ENCODE assay signal across 23 cellular contexts in genomic region chr15:59702351-59702750, GRCh38. TPM values are rescaled to one million over a fixed set of nuclear protein-coding genes. Genes with fewer than 3 reads are reported as not detected.
DNase-seq lines count a peak whose midpoint lies in the region; ATAC-seq, FAIRE-seq and TF ChIP-seq lines count a peak whose summit lies in the region.
"Had no signal": no experiment of that assay in that cellular context is flagged by ENCODE, and none has a peak within 500 bp of the region (broad histone marks: within the 10 kb centered on the region; RNA-seq: fewer than 3 reads in every experiment).

No MANE protein-coding gene starts in this region.

- no peak for TF ChIP-seq POLR2A in A549 (IDR thresholded peaks at IDR 0.05; ENCODE audit: low read length)
- TF ChIP-seq POLR2A in esophagus muscularis mucosa (IDR thresholded peaks at IDR 0.05; ENCODE audit: low read depth) = no peak

- H3K4me1 Mint-ChIP-seq in endodermal cell = peaks cover 50% of the 10 kb centered on the region
- H3K4me1 Mint-ChIP-seq in activated CD8-positive, alpha-beta T cell treated with anti-CD3 and anti-CD28 coated beads, Interleukin-2, amount 10 ng/mL, durations not matched to agents 7 days and 5 days (ENCODE audit: low read depth) = no peaks in the 10 kb centered on the region
- H3K4me1 Mint-ChIP-seq: B cell, IgD-negative memory B cell had no signal

- H3K4me2 ChIP-seq in A549 = peak overlapping the region; percentile 7; the same call in 2 of the 3 replicates
- H3K4me2 ChIP-seq: BLaER1 treated with 17β-estradiol and CSF1 and Interleukin-3, amounts not matched to agents 10 nM and 100 nM had no signal

- H3K27me3 Mint-ChIP-seq in endodermal cell (ENCODE audit: insufficient read depth) = no peaks in the 10 kb centered on the region
- peaks cover 26% of the 10 kb centered on the region for H3K27me3 Mint-ChIP-seq in activated CD8-positive, alpha-beta T cell treated with anti-CD3 and anti-CD28 coated beads, Interleukin-2, amount 10 ng/mL, durations not matched to agents 7 days and 5 days (ENCODE audit: low read depth)

- intact Hi-C loops in esophagus muscularis mucosa (cut with DNase I) = no loop called here

- H3K4me3 Mint-ChIP-seq in endodermal cell = no peak overlapping the region
- no peak overlapping the region for H3K4me3 Mint-ChIP-seq in activated CD8-positive, alpha-beta T cell treated with anti-CD3 and anti-CD28 coated beads, Interleukin-2, amount 10 ng/mL, durations not matched to agents 7 days and 5 days
- H3K4me3 Mint-ChIP-seq: B cell; CD8-positive, alpha-beta T cell; IgD-negative memory B cell had no signal

- POLR2A ChIA-PET in A549 (lab: Yijun Ruan, JAX) = no interaction called here
- POLR2A ChIA-PET in HEK293 (lab: Yijun Ruan, JAX) = no interaction called here
- POLR2A ChIA-PET in activated CD8-positive, alpha-beta T cell treated with anti-CD3 and anti-CD28 coated beads, Interleukin-2, amount 10 ng/mL, durations not matched to agents 7 days and 5 days (lab: Charles Lee) = no interaction called here

- no peak for DNase-seq in A549 (ENCODE audit: low read depth in 1 of 2, low spot score in 1 of 2)
- no peak for DNase-seq in endodermal cell
- DNase-seq in DMS153 treated with DMSO at 0.1 percent for 48 hours (lab: John Stamatoyannopoulos, UW; ENCODE audit: unreplicated experiment) = no peak
- no peak for DNase-seq in activated CD8-positive, alpha-beta T cell treated with anti-CD3 and anti-CD28 coated beads, Interleukin-2, amount 10 ng/mL, durations not matched to agents 7 days and 5 days
- DNase-seq in esophagus muscularis mucosa (ENCODE audit: extremely low spot score) = no peak
- DNase-seq: 8988T; Calu3; CD8-positive, alpha-beta T cell; DMS53; DND-41; EL; GM23248; KG1 had no signal

- FAIRE-seq in A549 (lab: Jason Lieb, UNC) (peak; percentile 98), TTC549 (lab: Jason Lieb, UNC) (peak; percentile 71)
- FAIRE-seq: G401.6, GM12891, GM19239, HTR-8/SVneo had no signal

- H3K9me3 ChIP-seq in A549 (0 out of 3 replicates have a peak, but pooled peaks cover under 1% of the 10 kb centered on the region), HEK293 (ENCODE audit: control insufficient read depth, insufficient read depth, low read depth, low read length) (no peaks in the 10 kb centered on the region), endodermal cell (ENCODE audit: control insufficient read depth, low read length) (peaks cover 3% of the 10 kb centered on the region), esophagus muscularis mucosa (peaks cover 0 to 1% (median 0%) of the 10 kb centered on the region in 4 donors)
- H3K9me3 ChIP-seq: HAP-1 had no signal

- H3K27ac Mint-ChIP-seq in endodermal cell = no peak overlapping the region
- H3K27ac Mint-ChIP-seq in activated CD8-positive, alpha-beta T cell treated with anti-CD3 and anti-CD28 coated beads, Interleukin-2, amount 10 ng/mL, durations not matched to agents 7 days and 5 days = no peak overlapping the region
- H3K27ac Mint-ChIP-seq: B cell; CD8-positive, alpha-beta T cell; IgD-negative memory B cell had no signal

- TF ChIP-seq RAD21 in A549 (conservative IDR thresholded peaks at IDR 0.05 in 1 of 2, IDR thresholded peaks at IDR 0.05 in 1 of 2) = no peak

- TF ChIP-seq CTCF in A549 (IDR thresholded peaks at IDR 0.05) (no peak), HEK293 (tag by site-specific recombination; IDR thresholded peaks at IDR 0.05) (no peak), endodermal cell (conservative IDR thresholded peaks at IDR 0.05) (no peak), esophagus muscularis mucosa (IDR thresholded peaks at IDR 0.05) (no peak)

- no peaks in the 10 kb centered on the region for H3K36me3 ChIP-seq in HEK293 (ENCODE audit: control insufficient read depth in 2 of 2, insufficient read depth in 1 of 2, low read length in 2 of 2)
- no peaks in the 10 kb centered on the region for H3K36me3 ChIP-seq in endodermal cell (ENCODE audit: control insufficient read depth, insufficient read depth, low read length)
- no peaks in the 10 kb centered on the region for H3K36me3 ChIP-seq in esophagus muscularis mucosa
- H3K36me3 ChIP-seq: BLaER1 treated with 17β-estradiol and CSF1 and Interleukin-3, amounts not matched to agents 10 nM and 100 nM; HAP-1 had no signal

- H3K27me3 ChIP-seq in endodermal cell (ENCODE audit: control insufficient read depth, insufficient read depth, low read length, poor library complexity, severe bottlenecking) = no peaks in the 10 kb centered on the region
- H3K27me3 ChIP-seq in esophagus muscularis mucosa = peaks cover 0 to 16% (median 0%) of the 10 kb centered on the region in 4 donors
- H3K27me3 ChIP-seq: BLaER1 treated with 17β-estradiol and CSF1 and Interleukin-3, amounts not matched to agents 10 nM and 100 nM had no signal

- H3K27ac ChIP-seq in A549 (no peak overlapping the region; a peak in 1 of 6 replicates), HEK293 (ENCODE audit: extremely low read depth, low read depth, low read length) (no peak overlapping the region), endodermal cell (ENCODE audit: low read depth, low read length) (no peak overlapping the region), esophagus muscularis mucosa (replicated peaks in 1 of 4) (no peak overlapping the region)
- H3K27ac ChIP-seq: BLaER1 treated with 17β-estradiol and CSF1 and Interleukin-3, amounts not matched to agents 10 nM and 100 nM; GM23248 had no signal

- no peaks in the 10 kb centered on the region for H3K36me3 Mint-ChIP-seq in endodermal cell (ENCODE audit: low read depth)
- H3K36me3 Mint-ChIP-seq in activated CD8-positive, alpha-beta T cell treated with anti-CD3 and anti-CD28 coated beads, Interleukin-2, amount 10 ng/mL, durations not matched to agents 7 days and 5 days (ENCODE audit: low read depth) = no peaks in the 10 kb centered on the region
- H3K36me3 Mint-ChIP-seq: CD8-positive, alpha-beta T cell; IgD-negative memory B cell had no signal

- ATAC-seq in A549 = no peak
- ATAC-seq in activated CD8-positive, alpha-beta T cell treated with anti-CD3 and anti-CD28 coated beads, Interleukin-2, amount 10 ng/mL, durations not matched to agents 7 days and 5 days = no peak
- ATAC-seq: CD8-positive, alpha-beta T cell had no signal

- CTCF ChIA-PET in A549 (lab: Yijun Ruan, JAX) = interaction anchor here (2.3 kb wide), 1 partner anchor 11 kb away, joined by 14 read pairs; no protein-coding TSS in a partner anchor
- CTCF ChIA-PET in HEK293 (lab: Yijun Ruan, JAX) = interaction anchor here (3.2 kb wide), 1 partner anchor 11 kb away, joined by 15 read pairs; no protein-coding TSS in a partner anchor
- CTCF ChIA-PET in activated CD8-positive, alpha-beta T cell treated with anti-CD3 and anti-CD28 coated beads, Interleukin-2, amount 10 ng/mL, durations not matched to agents 7 days and 5 days (lab: Charles Lee) = no interaction called here

- TF ChIP-seq EP300 in A549 (IDR thresholded peaks at IDR 0.05) (no peak), esophagus muscularis mucosa (IDR thresholded peaks at IDR 0.05) (no peak)

- H3K4me1 ChIP-seq in A549 = peaks cover 68% of the 10 kb centered on the region
- peaks cover 24% of the 10 kb centered on the region for H3K4me1 ChIP-seq in HEK293 (ENCODE audit: control insufficient read depth, insufficient read depth, low read length)
- H3K4me1 ChIP-seq in endodermal cell (ENCODE audit: control insufficient read depth, insufficient read depth, low read length) = peaks cover 10% of the 10 kb centered on the region
- no peaks in the 10 kb centered on the region for H3K4me1 ChIP-seq in esophagus muscularis mucosa
- H3K4me1 ChIP-seq: BLaER1 treated with 17β-estradiol and CSF1 and Interleukin-3, amounts not matched to agents 10 nM and 100 nM; HAP-1 had no signal

- H3K9me3 Mint-ChIP-seq in endodermal cell = peaks cover 4% of the 10 kb centered on the region
- no peaks in the 10 kb centered on the region for H3K9me3 Mint-ChIP-seq in activated CD8-positive, alpha-beta T cell treated with anti-CD3 and anti-CD28 coated beads, Interleukin-2, amount 10 ng/mL, durations not matched to agents 7 days and 5 days (ENCODE audit: insufficient read depth)
- H3K9me3 Mint-ChIP-seq: CD8-positive, alpha-beta T cell; IgD-negative memory B cell had no signal

- H3K4me3 ChIP-seq in A549 (no peak overlapping the region), HEK293 (ENCODE audit: low read depth, low read length) (no peak overlapping the region), endodermal cell (ENCODE audit: low read length) (peak overlapping the region; percentile 51), esophagus muscularis mucosa (no peak overlapping the region)
- H3K4me3 ChIP-seq: BLaER1 treated with 17β-estradiol and CSF1 and Interleukin-3, amounts not matched to agents 10 nM and 100 nM; GM23248; HAP-1 had no signal

- H3K9ac ChIP-seq in endodermal cell (ENCODE audit: extremely low read depth, low read length, poor library complexity, severe bottlenecking) = no peak overlapping the region
- H3K9ac ChIP-seq: BLaER1 treated with 17β-estradiol and CSF1 and Interleukin-3, amounts not matched to agents 10 nM and 100 nM; GM23248 had no signal

TF ChIP-seq in A549, 52 proteins besides CTCF, POLR2A, EP300 and RAD21 (continues in another document):
- TF ChIP-seq NFE2L2 (conservative IDR thresholded peaks at IDR 0.05; ENCODE audit: low read length) = 0 out of 2 replicates have a peak, but pooled peaks have one; percentile 44

RNA-seq across cellular contexts. Expression of gene BNIP2, which starts 13.2 kb away (rescaled TPM):
- polyA plus RNA-seq in A549 (2011; rRNA removed) = 93.6 and 146 TPM in 2 replicates
- 70.7 and 79.3 TPM in 2 replicates for polyA plus RNA-seq in A549 (2012; cell fraction: cytosol; rRNA removed)
- 35.6 and 40.7 TPM in 2 replicates for polyA plus RNA-seq in A549 (2012; cell fraction: nucleus; rRNA removed)
- polyA plus RNA-seq in A549 (2017; fragmentation: RNase III; extraction: RNeasy Plus Mini Kit Qiagen cat#74134 plus additional on column Dnase treatment) = 90.8 to 107 TPM (median 101 TPM) in 3 replicates
- polyA minus RNA-seq in A549 (2011; rRNA and poly(A)+ RNA removed) = 23.4 and 24.4 TPM in 2 replicates
- total RNA-seq in endodermal cell = 10 to 100 TPM; 52.3 to 52.6 TPM
- polyA plus RNA-seq in endodermal cell (2013, experiment 1 of 2) = 34.7 TPM
- 30.8 TPM for polyA plus RNA-seq in endodermal cell (2013, experiment 2 of 2)
- 10 to 100 TPM; 69.0 to 74.8 TPM for total RNA-seq in activated CD8-positive, alpha-beta T cell treated with anti-CD3 and anti-CD28 coated beads, Interleukin-2, amount 10 ng/mL, durations not matched to agents 7 days and 5 days
- 100 to 1,000 TPM; 152 to 270 (median 196) TPM for total RNA-seq in esophagus muscularis mucosa

RNA-seq across cellular contexts. Expression of gene GTF2A2, which starts 45.0 kb away (rescaled TPM):
- polyA plus RNA-seq in A549 (2011; rRNA removed) = 137 and 220 TPM in 2 replicates
- polyA plus RNA-seq in A549 (2012; cell fraction: cytosol; rRNA removed) = 74.0 and 85.5 TPM in 2 replicates
- polyA plus RNA-seq in A549 (2012; cell fraction: nucleus; rRNA removed) = 44.3 and 45.3 TPM in 2 replicates
- polyA plus RNA-seq in A549 (2017; fragmentation: RNase III; extraction: RNeasy Plus Mini Kit Qiagen cat#74134 plus additional on column Dnase treatment) = 259 to 282 TPM (median 267 TPM) in 3 replicates
- polyA minus RNA-seq in A549 (2011; rRNA and poly(A)+ RNA removed) = 18.5 and 19.0 TPM in 2 replicates
- 100 to 1,000 TPM; 168 to 246 TPM for total RNA-seq in endodermal cell
- 152 TPM for polyA plus RNA-seq in endodermal cell (2013, experiment 1 of 2)
- polyA plus RNA-seq in endodermal cell (2013, experiment 2 of 2) = 160 TPM
- 100 to 1,000 TPM; 123 to 127 TPM for total RNA-seq in activated CD8-positive, alpha-beta T cell treated with anti-CD3 and anti-CD28 coated beads, Interleukin-2, amount 10 ng/mL, durations not matched to agents 7 days and 5 days
- 10 to 100 TPM; 48.5 to 56.3 (median 51.3) TPM for total RNA-seq in esophagus muscularis mucosa
